8 cellular contexts compared by ENCODE assay signal in genomic region chr11:63613517-63614135, GRCh38. TPM values are rescaled to one million over a fixed set of nuclear protein-coding genes. Genes with fewer than 3 reads are reported as not detected.
DNase-seq lines count a peak whose midpoint lies in the region; ATAC-seq and TF ChIP-seq lines count a peak whose summit lies in the region.

No MANE protein-coding gene starts in this region.

- ATAC-seq in left colon = peak; percentile 20

- peak in 12 of 14 donors; percentile 26 to 86 (median 74) for DNase-seq in C1 segment of cervical spinal cord (lab: John Stamatoyannopoulos, UW)
- DNase-seq in HFF-Myc (ENCODE audit: extremely low read depth, low read depth) = no peak
- no peak for DNase-seq in choroid plexus epithelial cell (ENCODE audit: low read depth)
- DNase-seq in left colon = peak; percentile 47 to 48
- DNase-seq in stimulated activated CD4-positive, alpha-beta T cell treated with anti-CD3 and anti-CD28 coated beads, Interleukin-1b, Interleukin-23, amount 100 ng/mL, for 4 hours (ENCODE audit: low read depth in 2 of 2) = peak; percentile 5 to 16
- no peak for DNase-seq in NK-92 treated with Interleukin-12 subunit alpha and Interleukin-12 subunit beta, amount 100 ng/mL, for 24 hours (lab: John Stamatoyannopoulos, UW)
- DNase-seq in amniotic stem cell (lab: John Stamatoyannopoulos, UW) = no peak

- intact Hi-C loops in left colon (cut with DNase I, micrococcal nuclease) = no loop called here

- H3K4me3 ChIP-seq in HFF-Myc (replicated peaks; ENCODE audit: low read depth, low read length) = peak overlapping the region; percentile 40
- peak overlapping the region; percentile 69 for H3K4me3 ChIP-seq in WI38 (ENCODE audit: low read depth, low read length)
- peak overlapping the region; percentile 71 for H3K4me3 ChIP-seq in choroid plexus epithelial cell (ENCODE audit: low read depth, low read length)

- no peak for TF ChIP-seq CTCF in HFF-Myc (IDR thresholded peaks at IDR 0.05; ENCODE audit: low read depth, low read length, missing control alignments)
- no peak for TF ChIP-seq CTCF in WI38 (IDR thresholded peaks at IDR 0.05; ENCODE audit: low read depth, low read length)
- no peak for TF ChIP-seq CTCF in choroid plexus epithelial cell (conservative IDR thresholded peaks at IDR 0.05; ENCODE audit: low read depth, low read length)

RNA-seq across cellular contexts. Expression of gene PLAAT3, which starts 0.6 kb away (rescaled TPM):
- 1 to 10 TPM; 5.9 to 6.6 TPM for total RNA-seq in left colon

RNA-seq across cellular contexts. Expression of gene PLAAT2, which starts 50.4 kb away (rescaled TPM):
- 10 to 100 TPM in 1 of 2 donors, 1 to 10 TPM in 1; 3.8 to 53.6 TPM for total RNA-seq in left colon

RNA-seq across cellular contexts. Expression of gene ATL3, which starts 57.5 kb away (rescaled TPM):
- total RNA-seq in left colon = 10 to 100 TPM; 54.5 to 56.6 TPM

Comparison
In these comparisons a context has a peak if more than half of its experiments do, and no peak if none do; other contexts are left out.
1. DNase-seq: peak in C1 segment of cervical spinal cord (12 of 14), left colon (2 of 2) and stimulated activated CD4-positive, alpha-beta T cell treated with anti-CD3 and anti-CD28 coated beads, Interleukin-1b, Interleukin-23, amount 100 ng/mL, for 4 hours (2 of 2); none in HFF-Myc (single experiment), choroid plexus epithelial cell (single experiment), NK-92 treated with Interleukin-12 subunit alpha and Interleukin-12 subunit beta, amount 100 ng/mL, for 24 hours (single experiment) and amniotic stem cell (single experiment).
2. Peak in every context shown above with its lines, with median percentiles within 50 percentile points of each other: H3K4me3 ChIP-seq.